8 cellular contexts compared by ENCODE assay signal in genomic region chrX:123731258-123731986, GRCh38. TPM values are rescaled to one million over a fixed set of nuclear protein-coding genes. Genes with fewer than 3 reads are reported as not detected.
DNase-seq lines count a peak whose midpoint lies in the region; ATAC-seq and TF ChIP-seq lines count a peak whose summit lies in the region.

No MANE protein-coding gene starts in this region.

- H3K4me3 ChIP-seq in LNCaP clone FGC (ENCODE audit: low read depth, low read length), result peak overlapping the region; percentile 93

- peak overlapping the region; percentile 91 for H3K4me3 Mint-ChIP-seq in activated naive CD8-positive, alpha-beta T cell treated with anti-CD3 and anti-CD28 coated beads for 36 hours

- H3K36me3 Mint-ChIP-seq in activated naive CD8-positive, alpha-beta T cell treated with anti-CD3 and anti-CD28 coated beads for 36 hours, result peaks cover 13% of the 10 kb centered on the region

- no peaks in the 10 kb centered on the region for H3K9me3 Mint-ChIP-seq in activated naive CD8-positive, alpha-beta T cell treated with anti-CD3 and anti-CD28 coated beads for 36 hours

- peaks cover 16% of the 10 kb centered on the region for H3K4me1 Mint-ChIP-seq in activated naive CD8-positive, alpha-beta T cell treated with anti-CD3 and anti-CD28 coated beads for 36 hours

- DNase-seq in D341Med (ENCODE audit: low spot score) (peak; percentile 20), LNCaP clone FGC (ENCODE audit: low read depth) (no peak), iPS-NIHi7 (ENCODE audit: extremely low spot score) (peak; percentile 13), NCI-H1930 (lab: John Stamatoyannopoulos, UW) (no peak), midbrain (lab: John Stamatoyannopoulos, UW) (no peak)
- DNase-seq in activated naive CD8-positive, alpha-beta T cell treated with anti-CD3 and anti-CD28 coated beads for 36 hours, result peak; percentile 6
- peak; percentile 33 for DNase-seq in stimulated activated CD8-positive, alpha-beta memory T cell treated with anti-CD3 and anti-CD28 coated beads, Interleukin-4, amount 100 ng/mL, for 48 hours

- peak overlapping the region; percentile 95 for H3K27ac Mint-ChIP-seq in activated naive CD8-positive, alpha-beta T cell treated with anti-CD3 and anti-CD28 coated beads for 36 hours

- ATAC-seq in GM18517 (IDR thresholded peaks at IDR 0.05; ENCODE audit: unreplicated experiment), result no peak

- TF ChIP-seq CTCF in LNCaP clone FGC (IDR thresholded peaks at IDR 0.05; ENCODE audit: control insufficient read depth, extremely low read depth, insufficient read depth), result no peak

- H3K27me3 Mint-ChIP-seq in activated naive CD8-positive, alpha-beta T cell treated with anti-CD3 and anti-CD28 coated beads for 36 hours, result no peaks in the 10 kb centered on the region

RNA-seq across cellular contexts. Expression of gene THOC2, which starts 1.4 kb away (rescaled TPM):
- total RNA-seq in activated naive CD8-positive, alpha-beta T cell treated with anti-CD3 and anti-CD28 coated beads for 36 hours, result 10 to 100 TPM; 69.7 to 72.1 TPM

Comparison
In these comparisons a context has a peak if more than half of its experiments do, and no peak if none do; other contexts are left out.
1. DNase-seq: peak in D341Med (single experiment), activated naive CD8-positive, alpha-beta T cell treated with anti-CD3 and anti-CD28 coated beads for 36 hours (single experiment), iPS-NIHi7 (single experiment) and stimulated activated CD8-positive, alpha-beta memory T cell treated with anti-CD3 and anti-CD28 coated beads, Interleukin-4, amount 100 ng/mL, for 48 hours (single experiment); none in LNCaP clone FGC (single experiment), NCI-H1930 (0 of 2) and midbrain (single experiment).